ENCODE assay signal across 21 cellular contexts in the genomic region with DNA sequence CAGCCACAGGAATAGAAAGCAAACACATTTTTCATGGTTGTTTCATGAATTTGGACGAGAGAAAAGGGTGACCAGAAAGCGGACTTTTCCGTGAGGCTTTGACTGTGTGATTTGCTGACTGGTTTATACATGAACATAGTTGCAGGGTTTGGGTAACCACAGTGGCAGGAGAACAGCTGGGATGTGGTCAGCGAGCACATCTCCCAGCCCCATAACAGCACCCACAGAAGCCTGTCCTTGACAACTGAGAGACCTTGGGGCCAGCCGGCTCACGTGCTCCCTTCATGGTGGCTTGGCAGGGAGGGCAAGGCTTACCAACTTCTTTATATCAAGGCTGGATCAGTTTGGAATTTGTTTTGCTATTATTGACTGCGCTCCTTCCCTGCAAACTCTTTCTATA. TPM values are rescaled to one million over a fixed set of nuclear protein-coding genes. Genes with fewer than 3 reads are reported as not detected.
"Had no signal": no experiment of that assay in that cellular context is flagged by ENCODE, and none has a peak within 500 bp of the region (broad histone marks: within the 10 kb centered on the region; RNA-seq: fewer than 3 reads in every experiment).

No MANE protein-coding gene starts in this region.

- DNase-seq: activated CD4-positive, alpha-beta memory T cell treated with anti-CD3 and anti-CD28 coated beads for 36 hours; activated CD4-positive, alpha-beta T cell treated with anti-CD3 and anti-CD28 coated beads, Interleukin-2, amount 10 ng/mL, durations not matched to agents 7 days and 5 days; activated CD4-positive, CD25-positive, alpha-beta regulatory T cell; activated CD8-positive, alpha-beta memory T cell treated with anti-CD3 and anti-CD28 coated beads for 24 hours; activated effector memory CD4-positive, alpha-beta T cell treated with anti-CD3 and anti-CD28 coated beads, Interleukin-2, amount 50 U/mL, for 16 hours; activated naive CD4-positive, alpha-beta T cell treated with Interleukin-2 at 50 U/mL for 16 hours; activated T-cell treated with anti-CD3 and anti-CD28 coated beads, Interleukin-2, amount 50 U/mL, for 4 hours; amygdala; NCI-H1048; NCI-H146; NCI-H187 treated with DMSO at 0.1 percent for 48 hours; NCI-H2081 treated with DMSO at 0.1 percent for 48 hours; NCI-H446; NCI-H524; PC-3; SIG-M5; T-helper 1 cell had no signal

- H3K4me3 ChIP-seq: K562, SK-N-MC had no signal

- H3K27ac ChIP-seq: SK-N-MC, VCaP had no signal

RNA-seq across cellular contexts. Expression of gene RGMA, which starts 13.2 kb away (rescaled TPM):
- total RNA-seq: T-helper 2 cell treated with Interferon-gamma antibody and Interleukin-4, amounts not matched to agents 100 ng/mL and 5 ng/mL, for 36 hours had no signal
